ENCODE assay signal across 27 cellular contexts in the genomic region with DNA sequence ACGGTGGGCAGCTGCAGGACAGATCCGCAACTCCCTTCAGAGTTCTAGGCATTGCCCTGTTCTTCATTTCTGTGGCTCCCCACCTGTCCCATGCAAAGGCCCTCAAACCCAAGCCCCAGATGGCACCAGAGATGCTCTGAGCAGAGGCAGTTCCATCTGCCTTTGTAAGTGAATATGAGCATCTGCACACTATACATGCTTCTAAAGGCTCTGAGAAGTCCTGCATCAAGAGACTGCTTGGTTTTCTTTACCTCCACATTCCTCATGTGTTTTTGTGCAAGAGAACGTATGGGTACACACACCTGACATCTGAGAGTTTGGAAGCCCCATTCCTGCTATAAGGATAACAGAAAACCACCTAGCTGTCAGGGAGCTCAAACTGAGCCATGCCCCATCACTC. TPM values are rescaled to one million over a fixed set of nuclear protein-coding genes. Genes with fewer than 3 reads are reported as not detected.
DNase-seq lines count a peak whose midpoint lies in the region; ATAC-seq, FAIRE-seq and TF ChIP-seq lines count a peak whose summit lies in the region.
"Had no signal": no experiment of that assay in that cellular context is flagged by ENCODE, and none has a peak within 500 bp of the region (broad histone marks: within the 10 kb centered on the region; RNA-seq: fewer than 3 reads in every experiment).

No MANE protein-coding gene starts in this region.

- POLR2A ChIA-PET in K562 (lab: Yijun Ruan, JAX), result no interaction called here

- H3K4me1 ChIP-seq in BLaER1 (peaks cover 52% of the 10 kb centered on the region), K562 (replicated peaks in 1 of 2; ENCODE audit: control insufficient read depth in 2 of 2, insufficient read depth in 2 of 2, low read length in 2 of 2) (peaks cover 0 to 3% of the 10 kb centered on the region in 2 experiments; a peak in 1 of 5 replicates)
- H3K4me1 ChIP-seq in CD4-positive, CD25-positive, alpha-beta regulatory T cell (ENCODE audit: control insufficient read depth, insufficient read depth, low read length, poor library complexity, severe bottlenecking), result peaks cover 21% of the 10 kb centered on the region
- H3K4me1 ChIP-seq: BE2C had no signal

- no peaks in the 10 kb centered on the region for H3K27me3 Mint-ChIP-seq in CD4-positive, CD25-positive, alpha-beta regulatory T cell
- H3K27me3 Mint-ChIP-seq: CD4-positive, alpha-beta T cell had no signal

- H3K27me3 ChIP-seq in BLaER1 (no peaks in the 10 kb centered on the region), K562 (ENCODE audit: control insufficient read depth in 2 of 2, insufficient read depth in 2 of 2, low read length in 2 of 2) (no peaks in the 10 kb centered on the region; a peak in 1 of 5 replicates)
- no peaks in the 10 kb centered on the region for H3K27me3 ChIP-seq in CD4-positive, CD25-positive, alpha-beta regulatory T cell (ENCODE audit: control insufficient read depth, insufficient read depth, low read length)
- H3K27me3 ChIP-seq: BE2C had no signal

- H3K79me2 ChIP-seq in K562 (ENCODE audit: control insufficient read depth, insufficient read depth, low read length), result no peaks in the 10 kb centered on the region

- no peak for ATAC-seq in CD4-positive, CD25-positive, alpha-beta regulatory T cell (ENCODE audit: low read depth in 2 of 2)
- ATAC-seq in K562, result no peak
- ATAC-seq: GM12878 had no signal

- TF ChIP-seq RAD21 in K562 (CRISPR knock-in tag; conservative IDR thresholded peaks at IDR 0.05 in 1 of 2, IDR thresholded peaks at IDR 0.05 in 1 of 2), result no peak

- no peak overlapping the region for H3K4me3 ChIP-seq in BLaER1
- no peak overlapping the region for H3K4me3 ChIP-seq in CD4-positive, CD25-positive, alpha-beta regulatory T cell (ENCODE audit: low read depth, low read length)
- H3K4me3 ChIP-seq in K562, result no peak overlapping the region
- H3K4me3 ChIP-seq: GM12878, GM23248 had no signal

- no peaks in the 10 kb centered on the region for H3K36me3 Mint-ChIP-seq in CD4-positive, CD25-positive, alpha-beta regulatory T cell
- H3K36me3 Mint-ChIP-seq: CD8-positive, alpha-beta memory T cell had no signal

- intact Hi-C loops in K562 (cut with micrococcal nuclease), result no loop called here

- peak overlapping the region in 2 of 3 donors; percentile 20 to 74 for H3K27ac Mint-ChIP-seq in CD4-positive, CD25-positive, alpha-beta regulatory T cell
- H3K27ac Mint-ChIP-seq: CD4-positive, alpha-beta T cell had no signal

- TF ChIP-seq EP300 in K562 (IDR thresholded peaks at IDR 0.05; ENCODE audit: low read length), result no peak

- no peak overlapping the region for H3K4me2 ChIP-seq in BLaER1
- H3K4me2 ChIP-seq in K562 (ENCODE audit: insufficient read depth, low read length), result no peak overlapping the region

- in situ Hi-C loops in K562 (cut with MboI) (no loop called here), ACHN (cut with HindIII; ENCODE audit: low pct_ligation_motif_present, low pct_unique_long_range_greater_than_20kb, low sequenced_read_pairs) (no loop called here)

- no peak for DNase-seq in CD4-positive, CD25-positive, alpha-beta regulatory T cell
- DNase-seq in K562 (ENCODE audit: extremely low read depth in 1 of 4, low spot score in 3 of 4) (no peak), dedifferentiated amniotic fluid mesenchymal stem cell (ENCODE audit: extremely low spot score) (peak; percentile 7), AG08396 (ENCODE audit: low spot score) (no peak), ACHN (no peak), CD1c-positive myeloid dendritic cell (ENCODE audit: extremely low spot score) (no peak)
- DNase-seq in activated naive CD4-positive, alpha-beta T cell treated with Interleukin-2 at 50 U/mL for 16 hours, result no peak
- DNase-seq: AML-193; BE2C; C1 segment of cervical spinal cord; CD4-positive, alpha-beta T cell; CD8-positive, alpha-beta memory T cell; DMS 273 treated with DMSO at 0.1 percent for 48 hours; DMS79; EL; GDM1; GM23248; H7; HCEC 1CT had no signal

- peaks cover 0 to 2% (median 0%) of the 10 kb centered on the region in 7 donors for H3K9me3 Mint-ChIP-seq in CD4-positive, CD25-positive, alpha-beta regulatory T cell
- H3K9me3 Mint-ChIP-seq: CD4-positive, alpha-beta T cell; CD8-positive, alpha-beta memory T cell had no signal

- no peaks in the 10 kb centered on the region for H4K20me1 ChIP-seq in BLaER1
- no peaks in the 10 kb centered on the region for H4K20me1 ChIP-seq in K562 (replicated peaks; ENCODE audit: control insufficient read depth, insufficient read depth, low read length)

- H3K9ac ChIP-seq in BLaER1 (no peak overlapping the region), K562 (ENCODE audit: insufficient read depth in 1 of 2, low read depth in 2 of 2, low read length in 2 of 2) (no peak overlapping the region)
- H3K9ac ChIP-seq: GM23248 had no signal

- peaks cover 12 to 36% (median 28%) of the 10 kb centered on the region in 4 donors for H3K4me1 Mint-ChIP-seq in CD4-positive, CD25-positive, alpha-beta regulatory T cell

- no peaks in the 10 kb centered on the region for H3K9me1 ChIP-seq in K562 (ENCODE audit: control insufficient read depth, insufficient read depth, low read length)

- WGBS in K562 (ENCODE audit: insufficient coverage, low coverage, missing lambda C conversion rate), result 0% methylated on average over 3 of the region's 3 CpGs

- no TSS peak for BruUV-seq in K562 (replicated peaks; lab: Mats Ljungman, UMichigan)

- TF ChIP-seq CTCF in K562 (IDR thresholded peaks at IDR 0.05 in 2 of 3, conservative IDR thresholded peaks at IDR 0.05 in 1 of 3; ENCODE audit: insufficient read depth in 2 of 3, low read depth in 1 of 3, low read length in 3 of 3), result no peak

- CTCF ChIA-PET in K562 (lab: Yijun Ruan, JAX; ENCODE audit: low intra/inter-chr PET ratio), result no interaction called here

- no peak for TF ChIP-seq POLR2A in K562 (conservative IDR thresholded peaks at IDR 0.05)

- H3K4me3 Mint-ChIP-seq in CD4-positive, CD25-positive, alpha-beta regulatory T cell, result no peak overlapping the region
- H3K4me3 Mint-ChIP-seq: CD4-positive, alpha-beta T cell; CD8-positive, alpha-beta memory T cell had no signal

- no peak overlapping the region for H2AFZ ChIP-seq in K562 (ENCODE audit: low read depth, low read length)
- H2AFZ ChIP-seq: GM23248 had no signal

- H3K27ac ChIP-seq in BLaER1 (0 out of 2 replicates have a peak overlapping the region, but pooled peaks have one; percentile 23), K562 (ENCODE audit: extremely low read depth, low read depth, low read length) (no peak overlapping the region)
- H3K27ac ChIP-seq in CD4-positive, CD25-positive, alpha-beta regulatory T cell (ENCODE audit: insufficient read depth, low read length, poor library complexity, severe bottlenecking), result no peak overlapping the region
- H3K27ac ChIP-seq: GM23248 had no signal

- H3K9me3 ChIP-seq in BLaER1 (peaks cover 37% of the 10 kb centered on the region), K562 (replicated peaks; ENCODE audit: control insufficient read depth, insufficient read depth, low read depth, low read length) (no peaks in the 10 kb centered on the region)
- no peaks in the 10 kb centered on the region for H3K9me3 ChIP-seq in CD4-positive, CD25-positive, alpha-beta regulatory T cell (ENCODE audit: control insufficient read depth in 2 of 2, low read length in 2 of 2)
- H3K9me3 ChIP-seq: BE2C had no signal

- no peak for FAIRE-seq in K562 (lab: Jason Lieb, UNC)
- FAIRE-seq: D721Med, GM12878, GM19239, H1 had no signal

- H3K36me3 ChIP-seq in BLaER1, result no peaks in the 10 kb centered on the region
- no peaks in the 10 kb centered on the region for H3K36me3 ChIP-seq in CD4-positive, CD25-positive, alpha-beta regulatory T cell (ENCODE audit: control insufficient read depth, insufficient read depth, low read length)
- no peaks in the 10 kb centered on the region for H3K36me3 ChIP-seq in K562 (ENCODE audit: control insufficient read depth, insufficient read depth, low read length)
- H3K36me3 ChIP-seq: BE2C had no signal

RNA-seq across cellular contexts. Expression of a gene that starts 14.4 kb away (rescaled TPM):
- total RNA-seq in CD4-positive, CD25-positive, alpha-beta regulatory T cell, result 30.7 TPM
- 100 to 1,000 TPM in 3 of 4 donors, 10 to 100 TPM in 1; 56.7 to 208 (median 161) TPM for polyA plus RNA-seq in CD4-positive, CD25-positive, alpha-beta regulatory T cell
- not detected in 2 replicates for total RNA-seq in K562 (2011; cell fraction: chromatin; rRNA removed; ENCODE audit: low replicate concordance)
- not detected in 2 replicates for total RNA-seq in K562 (2011; cell fraction: nucleolus; rRNA removed)
- not detected in 2 replicates for total RNA-seq in K562 (2011; cell fraction: nucleoplasm; rRNA removed)
- total RNA-seq in K562 (2014; rRNA removed) (not detected in 2 replicates), K562 (2014; rRNA removed; fragmentation: Illumina TruSeq; extraction: Trizol) (not detected in 2 replicates), K562 (2015; rRNA removed; fragmentation: Illumina TruSeq; extraction: Trizol) (0.19 TPM in 1 of 2 replicates, not detected in the other), K562 (2021) (not detected in 2 replicates)
- polyA plus RNA-seq in K562 (2011; rRNA removed) (not detected in 2 replicates), K562 (2014; fragmentation: Illumina TruSeq; extraction: Trizol) (not detected in 2 replicates), K562 (2014; fragmentation: Nextera tagmentation; extraction: Ambion mirVana) (not detected), K562 (2014; rRNA removed) (0.23 TPM in 1 of 2 replicates, not detected in the other)
- polyA plus RNA-seq in K562 (2011; cell fraction: cytosol; rRNA removed), result 0.15 TPM in 1 of 2 replicates, not detected in the other
- not detected in 2 replicates for polyA plus RNA-seq in K562 (2011; cell fraction: nucleus; rRNA removed)
- polyA plus RNA-seq in K562 (2012), result 0.12 and 3.3 TPM in 2 replicates
- not detected in 2 replicates for polyA minus RNA-seq in K562 (2011; rRNA and poly(A)+ RNA removed)
- not detected in 2 replicates for polyA minus RNA-seq in K562 (2011; cell fraction: cytosol; rRNA and poly(A)+ RNA removed)
- polyA minus RNA-seq in K562 (2011; cell fraction: nucleus; rRNA and poly(A)+ RNA removed), result not detected in 2 replicates
- total RNA-seq: A172, A673, GM12878, GM23248, H1, H7 had no signal
- polyA plus RNA-seq: AG04450, GM23248, H1 had no signal

RNA-seq across cellular contexts. Expression of a gene that starts 57.8 kb away (rescaled TPM):
- 28.2 TPM for total RNA-seq in CD4-positive, CD25-positive, alpha-beta regulatory T cell
- 10 to 100 TPM; 68.4 to 83.2 (median 72.4) TPM for polyA plus RNA-seq in CD4-positive, CD25-positive, alpha-beta regulatory T cell
- total RNA-seq in K562 (2011; cell fraction: chromatin; rRNA removed; ENCODE audit: low replicate concordance), result 15.3 and 15.5 TPM in 2 replicates
- total RNA-seq in K562 (2011; cell fraction: nucleolus; rRNA removed), result 18.6 and 20.5 TPM in 2 replicates
- 20.0 and 22.3 TPM in 2 replicates for total RNA-seq in K562 (2011; cell fraction: nucleoplasm; rRNA removed)
- total RNA-seq in K562 (2014; rRNA removed) (14.4 and 16.5 TPM in 2 replicates), K562 (2014; rRNA removed; fragmentation: Illumina TruSeq; extraction: Trizol) (13.0 and 14.1 TPM in 2 replicates), K562 (2015; rRNA removed; fragmentation: Illumina TruSeq; extraction: Trizol) (14.8 and 15.2 TPM in 2 replicates), K562 (2021) (15.9 and 17.8 TPM in 2 replicates)
- polyA plus RNA-seq in K562 (2011; rRNA removed) (13.6 and 18.0 TPM in 2 replicates), K562 (2014; fragmentation: Illumina TruSeq; extraction: Trizol) (14.9 and 15.3 TPM in 2 replicates), K562 (2014; fragmentation: Nextera tagmentation; extraction: Ambion mirVana) (1 to 10 TPM; 6.7 to 8.8 TPM), K562 (2014; rRNA removed) (18.2 and 21.8 TPM in 2 replicates)
- 11.5 and 20.7 TPM in 2 replicates for polyA plus RNA-seq in K562 (2011; cell fraction: cytosol; rRNA removed)
- polyA plus RNA-seq in K562 (2011; cell fraction: nucleus; rRNA removed), result 12.6 and 16.2 TPM in 2 replicates
- 15.7 and 16.1 TPM in 2 replicates for polyA plus RNA-seq in K562 (2012)
- 8.4 and 13.1 TPM in 2 replicates for polyA minus RNA-seq in K562 (2011; rRNA and poly(A)+ RNA removed)
- 5.2 and 8.2 TPM in 2 replicates for polyA minus RNA-seq in K562 (2011; cell fraction: cytosol; rRNA and poly(A)+ RNA removed)
- 4.7 and 7.4 TPM in 2 replicates for polyA minus RNA-seq in K562 (2011; cell fraction: nucleus; rRNA and poly(A)+ RNA removed)

Comparison
In these comparisons a context has a peak if more than half of its experiments do, and no peak if none do; other contexts are left out.
1. RNA of a gene that starts 14.4 kb away (total RNA-seq): 30.7 TPM in CD4-positive, CD25-positive, alpha-beta regulatory T cell (single experiment); 0.19 TPM in K562; every median in the first group is over 10 times any median in the second.